ENCODE assay signal across 1 cellular context in the genomic region with DNA sequence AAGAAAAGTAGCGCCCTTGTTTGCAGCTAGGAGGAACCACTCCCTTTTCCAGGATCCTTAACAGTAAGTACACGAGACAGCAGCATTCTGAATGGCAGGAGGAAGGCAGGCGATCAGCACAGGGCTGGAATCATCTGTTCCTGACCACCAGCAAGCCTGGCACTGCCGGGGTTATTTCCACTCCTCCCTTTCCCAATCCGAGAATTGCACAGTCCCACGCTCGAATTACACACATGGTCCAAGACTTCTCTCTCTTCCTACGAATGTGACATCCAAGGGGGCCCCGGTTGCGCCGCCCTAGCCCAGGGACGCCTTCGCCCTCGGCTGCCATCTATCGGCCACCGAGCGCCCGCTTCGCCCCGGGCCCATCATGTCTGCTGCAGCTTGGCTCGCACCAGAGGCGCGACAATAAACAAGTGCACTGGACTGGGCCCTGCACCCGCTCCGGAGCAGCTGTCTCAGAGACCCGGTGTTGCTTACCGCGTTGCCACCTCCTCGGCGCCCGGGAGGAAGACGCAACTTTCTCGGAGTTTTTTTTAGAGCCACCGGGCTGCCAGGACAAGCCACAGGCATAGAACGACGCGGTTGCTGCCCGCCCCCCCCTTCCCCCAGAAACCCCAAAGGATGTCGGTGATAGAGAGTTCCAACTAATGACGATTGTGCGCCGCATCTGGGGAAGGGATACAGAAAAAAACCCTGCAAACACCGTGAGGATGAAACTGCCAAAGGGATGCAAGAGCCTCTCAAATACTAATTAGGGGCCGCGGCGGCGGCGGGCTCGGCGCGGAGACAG.
TF ChIP-seq lines count a peak whose summit lies in the region.

A gene with protein sequence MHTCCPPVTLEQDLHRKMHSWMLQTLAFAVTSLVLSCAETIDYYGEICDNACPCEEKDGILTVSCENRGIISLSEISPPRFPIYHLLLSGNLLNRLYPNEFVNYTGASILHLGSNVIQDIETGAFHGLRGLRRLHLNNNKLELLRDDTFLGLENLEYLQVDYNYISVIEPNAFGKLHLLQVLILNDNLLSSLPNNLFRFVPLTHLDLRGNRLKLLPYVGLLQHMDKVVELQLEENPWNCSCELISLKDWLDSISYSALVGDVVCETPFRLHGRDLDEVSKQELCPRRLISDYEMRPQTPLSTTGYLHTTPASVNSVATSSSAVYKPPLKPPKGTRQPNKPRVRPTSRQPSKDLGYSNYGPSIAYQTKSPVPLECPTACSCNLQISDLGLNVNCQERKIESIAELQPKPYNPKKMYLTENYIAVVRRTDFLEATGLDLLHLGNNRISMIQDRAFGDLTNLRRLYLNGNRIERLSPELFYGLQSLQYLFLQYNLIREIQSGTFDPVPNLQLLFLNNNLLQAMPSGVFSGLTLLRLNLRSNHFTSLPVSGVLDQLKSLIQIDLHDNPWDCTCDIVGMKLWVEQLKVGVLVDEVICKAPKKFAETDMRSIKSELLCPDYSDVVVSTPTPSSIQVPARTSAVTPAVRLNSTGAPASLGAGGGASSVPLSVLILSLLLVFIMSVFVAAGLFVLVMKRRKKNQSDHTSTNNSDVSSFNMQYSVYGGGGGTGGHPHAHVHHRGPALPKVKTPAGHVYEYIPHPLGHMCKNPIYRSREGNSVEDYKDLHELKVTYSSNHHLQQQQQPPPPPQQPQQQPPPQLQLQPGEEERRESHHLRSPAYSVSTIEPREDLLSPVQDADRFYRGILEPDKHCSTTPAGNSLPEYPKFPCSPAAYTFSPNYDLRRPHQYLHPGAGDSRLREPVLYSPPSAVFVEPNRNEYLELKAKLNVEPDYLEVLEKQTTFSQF (plus strand): TSS at position 341 of the 793 bp plus-strand sequence. CDS start 4,018 bp downstream, outside the sequence.

TF ChIP-seq in HEK293, 187 proteins besides CTCF, POLR2A, EP300 and RAD21 (continued from another document):
- 0 out of 2 replicates have a peak, but pooled peaks have one; percentile 79 for TF ChIP-seq ZNF501 (tag by site-specific recombination; IDR thresholded peaks at IDR 0.05)
TF ChIP-seq in HEK293: peak in this region for 31.
